Comparison of ENCODE assay signal across 26 cellular contexts in the genomic region with DNA sequence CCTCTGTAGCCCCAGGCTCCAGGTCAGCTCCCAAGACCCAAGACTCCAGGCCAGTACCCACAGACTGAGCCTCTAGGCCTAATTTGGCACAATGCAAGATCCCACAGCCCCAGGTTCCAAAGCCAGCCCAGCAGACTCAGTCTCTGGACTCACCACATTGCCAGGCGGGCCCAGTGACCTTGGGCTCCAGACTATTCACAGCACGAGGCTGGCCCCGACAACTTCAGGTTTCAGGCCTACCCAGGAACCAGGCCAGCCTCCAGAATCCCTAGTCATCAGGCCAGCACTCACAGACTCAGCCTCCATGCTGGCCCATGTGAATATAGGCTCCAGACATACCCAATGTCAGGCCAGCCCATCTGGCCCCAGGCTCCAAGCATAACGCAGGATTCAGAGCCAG.
"Had no signal": no experiment of that assay in that cellular context is flagged by ENCODE, and none has a peak within 500 bp of the region (broad histone marks: within the 10 kb centered on the region; RNA-seq: fewer than 3 reads in every experiment).

No MANE protein-coding gene starts in this region.

- H3K27me3 Mint-ChIP-seq: naive thymus-derived CD8-positive, alpha-beta T cell; progenitor cell of endocrine pancreas; stimulated activated naive B cell treated with anti-CD40 and anti-IgM and Interleukin-4, amounts not matched to agents 10 μg/mL and 1 μg/mL and 100 μg/mL, for 72 hours had no signal

- H3K27ac ChIP-seq: heart right ventricle, hepatocyte, left ventricle myocardium inferior, neutrophil, ovary, right atrium auricular region, right lobe of liver, stomach, testis, thyroid gland, transverse colon, upper lobe of left lung had no signal

- H3K27ac Mint-ChIP-seq: mesothelial cell of epicardium; naive thymus-derived CD8-positive, alpha-beta T cell; progenitor cell of endocrine pancreas; stimulated activated naive B cell treated with anti-CD40 and anti-IgM and Interleukin-4, amounts not matched to agents 10 μg/mL and 1 μg/mL and 100 μg/mL, for 72 hours had no signal

- H3K9me3 ChIP-seq: neutrophil, ovary, right lobe of liver, testis, thyroid gland had no signal

- H3K4me1 Mint-ChIP-seq: mesothelial cell of epicardium; naive thymus-derived CD8-positive, alpha-beta T cell; neural crest cell; stimulated activated naive B cell treated with anti-CD40 and anti-IgM and Interleukin-4, amounts not matched to agents 10 μg/mL and 1 μg/mL and 100 μg/mL, for 72 hours had no signal

- DNase-seq: heart right ventricle; islet precursor cell; left ventricle myocardium inferior; mesendoderm; naive thymus-derived CD8-positive, alpha-beta T cell; occipital lobe; ovary; right lobe of liver; stimulated activated CD4-positive, alpha-beta T cell treated with anti-CD3 and anti-CD28 coated beads, Interleukin-12 subunit alpha, Interleukin-12 subunit beta, amount 100 ng/mL, for 4 hours; stimulated activated CD4-positive, alpha-beta T cell treated with anti-CD3 and anti-CD28 coated beads, Interleukin-15, amount 100 ng/mL, for 24 hours; stimulated activated CD4-positive, alpha-beta T cell treated with anti-CD3 and anti-CD28 coated beads, Interleukin-2, amount 100 ng/mL, for 24 hours; stimulated activated CD4-positive, alpha-beta T cell treated with anti-CD3 and anti-CD28 coated beads, Interleukin-4, amount 100 ng/mL, for 1 hour; stimulated activated naive B cell treated with anti-CD40 and anti-IgM and Interleukin-4, amounts not matched to agents 10 μg/mL and 1 μg/mL and 100 μg/mL, for 72 hours; stimulated activated naive CD8-positive, alpha-beta T cell treated with anti-CD3 and anti-CD28 coated beads, Interleukin-15, Interleukin-2, amounts not matched to agents 100 U/mL and 50 U/mL, for 24 hours; stomach; testis; thyroid gland; transverse colon; upper lobe of left lung had no signal

- H3K4me3 Mint-ChIP-seq: mesothelial cell of epicardium; naive thymus-derived CD8-positive, alpha-beta T cell; neural crest cell; stimulated activated naive B cell treated with anti-CD40 and anti-IgM and Interleukin-4, amounts not matched to agents 10 μg/mL and 1 μg/mL and 100 μg/mL, for 72 hours had no signal

- H2AFZ ChIP-seq: hepatocyte had no signal

- H3K4me1 ChIP-seq: heart right ventricle, left ventricle myocardium inferior, right atrium auricular region, right lobe of liver, stomach, testis, thyroid gland, upper lobe of left lung had no signal

- H3K36me3 ChIP-seq: neutrophil, ovary, right atrium auricular region, right lobe of liver, thyroid gland had no signal

- H3K4me3 ChIP-seq: heart right ventricle, hepatocyte, left ventricle myocardium inferior, lung, ovary, right atrium auricular region, right lobe of liver, stomach, testis, thyroid gland, transverse colon, upper lobe of left lung had no signal

- H3K27me3 ChIP-seq: heart right ventricle, hepatocyte, neutrophil, ovary, right atrium auricular region, right lobe of liver, stomach, testis, thyroid gland, transverse colon, upper lobe of left lung had no signal

- ATAC-seq: heart right ventricle; naive thymus-derived CD8-positive, alpha-beta T cell; stimulated activated naive B cell treated with anti-CD40 and anti-IgM and Interleukin-4, amounts not matched to agents 10 μg/mL and 1 μg/mL and 100 μg/mL, for 72 hours; stimulated activated naive CD8-positive, alpha-beta T cell treated with anti-CD3 and anti-CD28 coated beads, Interleukin-15, Interleukin-2, amounts not matched to agents 100 U/mL and 50 U/mL, for 24 hours had no signal

- H3K4me2 ChIP-seq: hepatocyte had no signal

- H3K79me2 ChIP-seq: hepatocyte had no signal
